In the genomic region with DNA sequence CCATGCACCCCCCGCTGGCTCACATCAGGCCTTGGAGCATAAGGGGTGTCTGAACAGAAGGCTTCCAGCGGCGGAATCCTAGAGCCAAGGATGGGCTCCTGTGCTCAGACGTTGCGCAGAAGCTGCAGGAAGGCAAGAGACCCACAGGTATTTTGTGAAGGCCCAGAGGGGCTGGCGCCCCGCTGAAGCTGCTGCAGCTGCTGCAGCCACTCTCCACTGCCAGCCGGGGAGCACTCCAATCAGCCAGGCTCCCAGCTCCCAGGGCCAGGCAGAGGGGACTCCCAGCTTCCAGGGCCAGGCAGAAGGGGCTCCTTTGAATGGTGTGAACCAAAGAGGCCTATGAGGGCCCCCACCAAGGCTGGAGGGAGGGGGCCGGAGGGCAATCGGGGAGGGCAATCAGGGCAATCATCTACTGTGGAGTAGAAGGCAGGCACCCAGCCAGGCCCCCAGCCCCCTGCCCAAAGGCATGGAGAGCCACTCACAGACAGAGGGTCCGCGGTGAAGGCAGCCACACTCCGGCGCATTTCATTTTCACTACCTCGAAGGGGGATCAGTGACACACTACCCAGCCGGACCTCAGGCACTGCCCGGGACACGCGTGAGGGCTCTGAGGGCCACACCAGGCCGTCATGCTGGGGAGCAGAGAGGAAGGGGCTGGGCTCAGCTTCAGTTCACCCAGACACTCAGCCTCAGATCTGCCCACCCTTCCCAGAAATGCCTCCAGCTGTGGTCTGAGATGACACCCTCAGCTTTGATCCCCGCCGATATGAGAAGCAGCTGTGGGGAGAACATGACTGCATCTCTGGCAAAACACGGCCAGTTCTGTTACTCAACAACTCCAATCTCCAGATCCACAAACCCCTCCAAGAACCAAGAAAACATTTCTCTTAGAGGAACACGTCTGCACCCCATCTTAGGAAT, we compare ENCODE assay signal across 9 cellular contexts. TPM values are rescaled to one million over a fixed set of nuclear protein-coding genes. Genes with fewer than 3 reads are reported as not detected.
A peak's percentile ranks its signal among the peaks of the same experiment; 100 is the strongest.
DNase-seq lines count a peak whose midpoint lies in the region; ATAC-seq and TF ChIP-seq lines count a peak whose summit lies in the region.
"Had no signal": no experiment of that assay in that cellular context is flagged by ENCODE, and none has a peak within 500 bp of the region (broad histone marks: within the 10 kb centered on the region; RNA-seq: fewer than 3 reads in every experiment).

No MANE protein-coding gene starts in this region.

- no peak overlapping the region for H3K4me3 Mint-ChIP-seq in effector memory CD8-positive, alpha-beta T cell
- H3K4me3 Mint-ChIP-seq: CD14-positive monocyte had no signal

- peaks cover 23% of the 10 kb centered on the region for H3K4me1 ChIP-seq in upper lobe of right lung

- no peaks in the 10 kb centered on the region for H3K9me3 Mint-ChIP-seq in effector memory CD8-positive, alpha-beta T cell
- H3K9me3 Mint-ChIP-seq: CD14-positive monocyte had no signal

- no peaks in the 10 kb centered on the region for H3K9me3 ChIP-seq in upper lobe of right lung

- peak; percentile 65 for DNase-seq in activated naive CD4-positive, alpha-beta T cell treated with Interleukin-2 at 50 U/mL for 16 hours
- DNase-seq in activated naive CD4-positive, alpha-beta T cell (lab: John Stamatoyannopoulos, UW), result no peak
- no peak for DNase-seq in effector memory CD8-positive, alpha-beta T cell
- DNase-seq in omental fat pad (ENCODE audit: low spot score), result peak; percentile 48
- DNase-seq in upper lobe of right lung, result no peak
- DNase-seq in NCI-H524 treated with DMSO at 0.1 percent for 48 hours (lab: John Stamatoyannopoulos, UW), result no peak
- no peak for DNase-seq in epidermal melanocyte (ENCODE audit: insufficient read length, low spot score)

- intact Hi-C loops in upper lobe of right lung (cut with DNase I), result no loop called here

- H3K27me3 Mint-ChIP-seq in effector memory CD8-positive, alpha-beta T cell, result no peaks in the 10 kb centered on the region

- H3K27ac Mint-ChIP-seq in effector memory CD8-positive, alpha-beta T cell, result peak overlapping the region; percentile 23 to 74

- H3K4me3 ChIP-seq in upper lobe of right lung, result no peak overlapping the region

- H3K36me3 ChIP-seq in upper lobe of right lung, result peaks cover 71% of the 10 kb centered on the region

- ATAC-seq in effector memory CD8-positive, alpha-beta T cell (replicated peaks), result no peak
- no peak for ATAC-seq in omental fat pad (ENCODE audit: low FRiP score)
- peak; percentile 1 for ATAC-seq in upper lobe of right lung
- no peak for ATAC-seq in GM18870 (IDR thresholded peaks at IDR 0.05; ENCODE audit: unreplicated experiment)

- H3K27me3 ChIP-seq in upper lobe of right lung, result no peaks in the 10 kb centered on the region

- peak overlapping the region; percentile 74 for H3K27ac ChIP-seq in upper lobe of right lung

- TF ChIP-seq CTCF in omental fat pad (IDR thresholded peaks at IDR 0.05) (no peak), upper lobe of right lung (IDR thresholded peaks at IDR 0.05) (no peak)

- H3K36me3 Mint-ChIP-seq in effector memory CD8-positive, alpha-beta T cell (ENCODE audit: insufficient read depth), result peaks cover 48% of the 10 kb centered on the region

- H3K4me1 Mint-ChIP-seq in effector memory CD8-positive, alpha-beta T cell (ENCODE audit: low read depth in 2 of 2), result peaks cover 23 to 30% of the 10 kb centered on the region in 2 donors

RNA-seq across cellular contexts. Expression of a gene that starts 11.6 kb away (rescaled TPM):
- 100 to 1,000 TPM in 1 of 4 donors, 10 to 100 TPM in 3; 54.0 to 339 (median 84.6) TPM for total RNA-seq in omental fat pad
- 27.3 TPM for total RNA-seq in upper lobe of right lung

Comparison
In these comparisons a context has a peak if more than half of its experiments do, and no peak if none do; other contexts are left out.
1. DNase-seq: peak in activated naive CD4-positive, alpha-beta T cell treated with Interleukin-2 at 50 U/mL for 16 hours (single experiment) and omental fat pad (single experiment); none in activated naive CD4-positive, alpha-beta T cell (0 of 4), effector memory CD8-positive, alpha-beta T cell (0 of 3), upper lobe of right lung (single experiment), NCI-H524 treated with DMSO at 0.1 percent for 48 hours (single experiment) and epidermal melanocyte (single experiment).